ENCODE assay signal across 30 cellular contexts in genomic region chr11:17004486-17005148, GRCh38.
"Had no signal": no experiment of that assay in that cellular context is flagged by ENCODE, and none has a peak within 500 bp of the region (broad histone marks: within the 10 kb centered on the region; RNA-seq: fewer than 3 reads in every experiment).

No MANE protein-coding gene starts in this region.

- H3K36me3 ChIP-seq: esophagus squamous epithelium, neutrophil, prostate gland, sigmoid colon, suprapubic skin, tibial artery, upper lobe of right lung had no signal

- H3K9me3 Mint-ChIP-seq: activated naive CD4-positive, alpha-beta T cell treated with anti-CD3 and anti-CD28 coated beads, Interleukin-2, amount 50 U/mL, for 72 hours; activated T-cell treated with anti-CD3 and anti-CD28 coated beads, Interleukin-2, amount 50 U/mL, for 72 hours; central memory CD8-positive, alpha-beta T cell; dendritic cell treated with granulocyte-macrophage colony-stimulating factor and Interleukin-4, amounts not matched to agents 40 ng/mL and 50 ng/mL, for 4 days; naive B cell; nephron progenitor cell; stimulated activated memory B cell treated with anti-CD40 and anti-IgM and Interleukin-4, amounts not matched to agents 10 μg/mL and 1 μg/mL and 100 μg/mL, for 72 hours; stimulated activated naive CD8-positive, alpha-beta T cell treated with anti-CD3 and anti-CD28 coated beads, Interleukin-15, amount 100 ng/mL, for 72 hours had no signal

- H3K4me1 Mint-ChIP-seq: central memory CD8-positive, alpha-beta T cell; naive B cell; stimulated activated memory B cell treated with anti-CD40 and anti-IgM and Interleukin-4, amounts not matched to agents 10 μg/mL and 1 μg/mL and 100 μg/mL, for 72 hours; stimulated activated naive CD8-positive, alpha-beta T cell treated with anti-CD3 and anti-CD28 coated beads, Interleukin-15, amount 100 ng/mL, for 72 hours had no signal

- ATAC-seq: activated naive CD4-positive, alpha-beta T cell treated with anti-CD3 and anti-CD28 coated beads, Interleukin-2, amount 50 U/mL, for 72 hours; activated T-cell treated with anti-CD3 and anti-CD28 coated beads, Interleukin-2, amount 50 U/mL, for 72 hours; left ventricle myocardium superior; stimulated activated memory B cell treated with anti-CD40 and anti-IgM and Interleukin-4, amounts not matched to agents 10 μg/mL and 1 μg/mL and 100 μg/mL, for 72 hours; stimulated activated naive CD8-positive, alpha-beta T cell treated with anti-CD3 and anti-CD28 coated beads, Interleukin-15, amount 100 ng/mL, for 72 hours; upper lobe of right lung had no signal

- H3K36me3 Mint-ChIP-seq: activated naive CD4-positive, alpha-beta T cell treated with anti-CD3 and anti-CD28 coated beads, Interleukin-2, amount 50 U/mL, for 72 hours; stimulated activated memory B cell treated with anti-CD40 and anti-IgM and Interleukin-4, amounts not matched to agents 10 μg/mL and 1 μg/mL and 100 μg/mL, for 72 hours had no signal

- DNase-seq: activated CD4-positive, alpha-beta T cell treated with anti-CD3 and anti-CD28 coated beads for 4 hours; activated CD4-positive, alpha-beta T cell treated with anti-CD3 and anti-CD28 coated beads, Interleukin-2, amount 50 U/mL, for 4 hours; activated naive CD4-positive, alpha-beta T cell; activated T-cell treated with anti-CD3 and anti-CD28 coated beads for 4 hours; activated T-cell treated with anti-CD3 and anti-CD28 coated beads, Interleukin-2, amount 50 U/mL, for 72 hours; esophagus squamous epithelium; foreskin melanocyte; left ventricle myocardium superior; mammary epithelial cell; naive B cell; nephron progenitor cell; retina; sigmoid colon; small intestine; stimulated activated CD4-positive, alpha-beta T cell treated with anti-CD3 and anti-CD28 coated beads, Interleukin-1b, Interleukin-23, amount 100 ng/mL, for 48 hours; stimulated activated CD4-positive, alpha-beta T cell treated with anti-CD3 and anti-CD28 coated beads, Interleukin-4, amount 100 ng/mL, for 4 hours; stimulated activated CD8-positive, alpha-beta memory T cell treated with anti-CD3 and anti-CD28 coated beads, Interleukin-4, amount 100 ng/mL, for 48 hours; stimulated activated naive CD8-positive, alpha-beta T cell treated with anti-CD3 and anti-CD28 coated beads, Interleukin-15, amount 100 ng/mL, for 72 hours; tibial artery; upper lobe of right lung had no signal

- H3K27me3 Mint-ChIP-seq: central memory CD8-positive, alpha-beta T cell; naive B cell; stimulated activated memory B cell treated with anti-CD40 and anti-IgM and Interleukin-4, amounts not matched to agents 10 μg/mL and 1 μg/mL and 100 μg/mL, for 72 hours; stimulated activated naive CD8-positive, alpha-beta T cell treated with anti-CD3 and anti-CD28 coated beads, Interleukin-15, amount 100 ng/mL, for 72 hours had no signal

- H3K4me3 Mint-ChIP-seq: activated T-cell treated with anti-CD3 and anti-CD28 coated beads, Interleukin-2, amount 50 U/mL, for 72 hours; central memory CD8-positive, alpha-beta T cell; dendritic cell treated with granulocyte-macrophage colony-stimulating factor and Interleukin-4, amounts not matched to agents 40 ng/mL and 50 ng/mL, for 4 days; naive B cell; nephron progenitor cell; stimulated activated memory B cell treated with anti-CD40 and anti-IgM and Interleukin-4, amounts not matched to agents 10 μg/mL and 1 μg/mL and 100 μg/mL, for 72 hours; stimulated activated naive CD8-positive, alpha-beta T cell treated with anti-CD3 and anti-CD28 coated beads, Interleukin-15, amount 100 ng/mL, for 72 hours had no signal

- H3K9me3 ChIP-seq: esophagus squamous epithelium, neutrophil, prostate gland, sigmoid colon, suprapubic skin, tibial artery, upper lobe of right lung had no signal

- H3K27me3 ChIP-seq: esophagus squamous epithelium, sigmoid colon, suprapubic skin, tibial artery, upper lobe of right lung had no signal

- FAIRE-seq: bronchial epithelial cell, islet of Langerhans, small intestine had no signal

- H3K27ac Mint-ChIP-seq: activated naive CD4-positive, alpha-beta T cell treated with anti-CD3 and anti-CD28 coated beads, Interleukin-2, amount 50 U/mL, for 72 hours; activated T-cell treated with anti-CD3 and anti-CD28 coated beads, Interleukin-2, amount 50 U/mL, for 72 hours; dendritic cell treated with granulocyte-macrophage colony-stimulating factor and Interleukin-4, amounts not matched to agents 40 ng/mL and 50 ng/mL, for 4 days; naive B cell; nephron progenitor cell; stimulated activated memory B cell treated with anti-CD40 and anti-IgM and Interleukin-4, amounts not matched to agents 10 μg/mL and 1 μg/mL and 100 μg/mL, for 72 hours; stimulated activated naive CD8-positive, alpha-beta T cell treated with anti-CD3 and anti-CD28 coated beads, Interleukin-15, amount 100 ng/mL, for 72 hours had no signal

- H3K27ac ChIP-seq: epithelial cell of prostate, neutrophil, prostate gland, sigmoid colon, suprapubic skin, tibial artery, upper lobe of right lung had no signal

- H3K4me1 ChIP-seq: prostate gland, sigmoid colon, upper lobe of right lung had no signal

- H3K4me3 ChIP-seq: esophagus squamous epithelium, prostate gland, sigmoid colon, suprapubic skin, tibial artery, upper lobe of right lung had no signal
